In genomic region chr20:2652724-2653510, GRCh38 we compare ENCODE assay signal across 8 cellular contexts. TPM values are rescaled to one million over a fixed set of nuclear protein-coding genes. Genes with fewer than 3 reads are reported as not detected.
A peak's percentile ranks its signal among the peaks of the same experiment; 100 is the strongest.
DNase-seq lines count a peak whose midpoint lies in the region; ATAC-seq, FAIRE-seq and TF ChIP-seq lines count a peak whose summit lies in the region.

No MANE protein-coding gene starts in this region.

- ATAC-seq in GM18505 (IDR thresholded peaks at IDR 0.05; ENCODE audit: unreplicated experiment) (peak; percentile 47), HG02943 (IDR thresholded peaks at IDR 0.05; ENCODE audit: low read depth, unreplicated experiment) (peak; percentile 39)

- H3K27me3 ChIP-seq in ACC112 (ENCODE audit: insufficient read depth, low read length) (no peaks in the 10 kb centered on the region), brain microvascular endothelial cell (replicated peaks) (no peaks in the 10 kb centered on the region), keratinocyte (ENCODE audit: control insufficient read depth, extremely low read depth, insufficient read depth, low read length) (no peaks in the 10 kb centered on the region)

- H3K36me3 ChIP-seq in ACC112 (ENCODE audit: insufficient read depth, low read length) = peaks cover 40% of the 10 kb centered on the region; the same call in 1 of the 2 replicates
- H3K36me3 ChIP-seq in brain microvascular endothelial cell (replicated peaks) = peaks cover 48% of the 10 kb centered on the region
- H3K36me3 ChIP-seq in keratinocyte (ENCODE audit: control insufficient read depth in 2 of 2, extremely low read depth in 1 of 2, insufficient read depth in 2 of 2, low read length in 2 of 2) = peaks cover 32 to 44% of the 10 kb centered on the region in 2 experiments

- no peak for FAIRE-seq in keratinocyte (lab: Jason Lieb, UNC)

- peak overlapping the region; percentile 35; the same call in 1 of the 2 replicates for H3K27ac ChIP-seq in ACC112 (ENCODE audit: low read depth, low read length)
- H3K27ac ChIP-seq in brain microvascular endothelial cell = peak overlapping the region; percentile 35
- peak overlapping the region; percentile 70 for H3K27ac ChIP-seq in keratinocyte (ENCODE audit: control insufficient read depth, insufficient read depth, low read length)

- dilution Hi-C loops in keratinocyte (cut with MboI; ENCODE audit: extremely low pct_ligation_motif_present, low sequenced_read_pairs) = no loop called here

- no peak for TF ChIP-seq CTCF in brain microvascular endothelial cell (IDR thresholded peaks at IDR 0.05; ENCODE audit: low read depth, low read length, missing control alignments)
- no peak for TF ChIP-seq CTCF in keratinocyte (optimal IDR thresholded peaks at IDR 0.05 in 1 of 3, IDR thresholded peaks at IDR 0.05 in 1 of 3, conservative IDR thresholded peaks at IDR 0.05 in 1 of 3; ENCODE audit: extremely low read depth in 1 of 3, insufficient read depth in 2 of 3, low read length in 3 of 3)

- in situ Hi-C loops in brain microvascular endothelial cell (cut with HindIII; ENCODE audit: low pct_ligation_motif_present, low sequenced_read_pairs) = no loop called here

- DNase-seq in NCI-H748 treated with DMSO at 0.1 percent for 48 hours (lab: John Stamatoyannopoulos, UW) = peak; percentile 35
- DNase-seq in brain microvascular endothelial cell = peak; percentile 2
- peak; percentile 23 for DNase-seq in keratinocyte (ENCODE audit: low read depth, low spot score)
- peak; percentile 54 for DNase-seq in stimulated activated CD4-positive, alpha-beta T cell treated with anti-CD3 and anti-CD28 coated beads, Interleukin-4, amount 100 ng/mL, for 24 hours
- no peak for DNase-seq in CD1c-positive myeloid dendritic cell (ENCODE audit: extremely low spot score)

- H3K9me3 ChIP-seq in keratinocyte (ENCODE audit: control insufficient read depth, low read depth, low read length) = no peaks in the 10 kb centered on the region

- peaks cover 17% of the 10 kb centered on the region for H3K4me1 ChIP-seq in ACC112 (ENCODE audit: control insufficient read depth, insufficient read depth, low read length, unreplicated experiment)
- peaks cover 21% of the 10 kb centered on the region for H3K4me1 ChIP-seq in keratinocyte (ENCODE audit: control insufficient read depth, extremely low read depth, insufficient read depth, low read length)

- TF ChIP-seq POLR2A in GM18505 (IDR thresholded peaks at IDR 0.05; ENCODE audit: borderline replicate concordance, extremely low read depth, insufficient read depth, insufficient read length) = no peak

- H3K79me2 ChIP-seq in ACC112 (ENCODE audit: control insufficient read depth, insufficient read depth, low read length, unreplicated experiment) (peaks cover 57% of the 10 kb centered on the region), keratinocyte (ENCODE audit: control insufficient read depth, insufficient read depth, low read length) (peaks cover 67% of the 10 kb centered on the region)

- no peaks in the 10 kb centered on the region for H3K9me1 ChIP-seq in keratinocyte (ENCODE audit: control insufficient read depth, extremely low read depth, insufficient read depth, low read length)

- peak overlapping the region; percentile 91 for H3K9ac ChIP-seq in keratinocyte (ENCODE audit: control insufficient read depth, extremely low read depth, insufficient read depth, low read length)

- H3K4me3 ChIP-seq in ACC112 (ENCODE audit: low read depth, low read length) (peak overlapping the region; percentile 100), brain microvascular endothelial cell (ENCODE audit: low read depth, low read length) (peak overlapping the region; percentile 98), keratinocyte (ENCODE audit: control insufficient read depth in 2 of 3, extremely low read depth in 1 of 3, insufficient read depth in 2 of 3, low read depth in 1 of 3, low read length in 3 of 3) (peak overlapping the region; percentile 69 to 94 (median 89))

- peak overlapping the region; percentile 93 for H3K4me2 ChIP-seq in keratinocyte (ENCODE audit: control insufficient read depth, extremely low read depth, insufficient read depth, low read depth, low read length)

- H4K20me1 ChIP-seq in keratinocyte (ENCODE audit: control insufficient read depth, extremely low read depth, insufficient read depth, low read length) = peaks cover 39% of the 10 kb centered on the region

- H2AFZ ChIP-seq in ACC112 (ENCODE audit: low read length, unreplicated experiment) (peak overlapping the region; percentile 26), keratinocyte (ENCODE audit: control insufficient read depth, low read length) (peak overlapping the region; percentile 54)

RNA-seq across cellular contexts. Expression of gene NOP56, which starts 0.5 kb away (rescaled TPM):
- polyA plus RNA-seq in keratinocyte = 193 to 300 TPM (median 242 TPM) in 3 replicates
- 201 TPM for polyA plus RNA-seq in keratinocyte (2011; ENCODE audit: low read depth)
- polyA plus RNA-seq in keratinocyte (2011; cell fraction: cytosol; rRNA removed) = 106 and 127 TPM in 2 replicates
- 562 and 667 TPM in 2 replicates for polyA plus RNA-seq in keratinocyte (2011; cell fraction: nucleus; rRNA removed)
- polyA plus RNA-seq in keratinocyte (2012; ENCODE audit: low replicate concordance) = 119 and 228 TPM in 2 replicates
- polyA minus RNA-seq in keratinocyte = 207 to 258 TPM (median 219 TPM) in 3 replicates
- polyA minus RNA-seq in keratinocyte (2011; cell fraction: cytosol; rRNA and poly(A)+ RNA removed) = 138 TPM
- polyA minus RNA-seq in keratinocyte (2011; cell fraction: nucleus; rRNA and poly(A)+ RNA removed) = 288 and 388 TPM in 2 replicates

RNA-seq across cellular contexts. Expression of gene IDH3B, which starts 11.1 kb away (rescaled TPM):
- 113 to 131 TPM (median 123 TPM) in 3 replicates for polyA plus RNA-seq in keratinocyte
- 28.2 TPM for polyA plus RNA-seq in keratinocyte (2011; ENCODE audit: low read depth)
- polyA plus RNA-seq in keratinocyte (2011; cell fraction: cytosol; rRNA removed) = 99.8 and 107 TPM in 2 replicates
- polyA plus RNA-seq in keratinocyte (2011; cell fraction: nucleus; rRNA removed) = 211 and 235 TPM in 2 replicates
- polyA plus RNA-seq in keratinocyte (2012; ENCODE audit: low replicate concordance) = 74.4 and 76.0 TPM in 2 replicates
- polyA minus RNA-seq in keratinocyte = 68.4 to 117 TPM (median 78.2 TPM) in 3 replicates
- polyA minus RNA-seq in keratinocyte (2011; cell fraction: cytosol; rRNA and poly(A)+ RNA removed) = 67.1 TPM
- 35.1 and 39.4 TPM in 2 replicates for polyA minus RNA-seq in keratinocyte (2011; cell fraction: nucleus; rRNA and poly(A)+ RNA removed)

RNA-seq across cellular contexts. Expression of gene EBF4, which starts 39.7 kb away (rescaled TPM):
- polyA plus RNA-seq in keratinocyte = 0.12 to 0.17 TPM in 2 of 3 replicates, not detected in the other
- polyA plus RNA-seq in keratinocyte (2011; ENCODE audit: low read depth) = not detected
- not detected in 2 replicates for polyA plus RNA-seq in keratinocyte (2011; cell fraction: cytosol; rRNA removed)
- 0.25 TPM in 1 of 2 replicates, not detected in the other for polyA plus RNA-seq in keratinocyte (2011; cell fraction: nucleus; rRNA removed)
- 0.10 TPM in 1 of 2 replicates, not detected in the other for polyA plus RNA-seq in keratinocyte (2012; ENCODE audit: low replicate concordance)
- polyA minus RNA-seq in keratinocyte = 0.89 TPM in 1 of 3 replicates, not detected in the others
- not detected for polyA minus RNA-seq in keratinocyte (2011; cell fraction: cytosol; rRNA and poly(A)+ RNA removed)
- not detected in 2 replicates for polyA minus RNA-seq in keratinocyte (2011; cell fraction: nucleus; rRNA and poly(A)+ RNA removed)
